In genomic region chr9:93522736-93523135, GRCh38 we compare ENCODE assay signal across 19 cellular contexts.
"Had no signal": no experiment of that assay in that cellular context is flagged by ENCODE, and none has a peak within 500 bp of the region (broad histone marks: within the 10 kb centered on the region; RNA-seq: fewer than 3 reads in every experiment).

No MANE protein-coding gene starts in this region.

- H3K4me3 ChIP-seq: gastrocnemius medialis, heart right ventricle, SJCRH30, skin epidermis had no signal

- H3K27ac Mint-ChIP-seq: T-helper 17 cell had no signal

- H3K27me3 ChIP-seq: gastrocnemius medialis, heart right ventricle, neutrophil, SJCRH30 had no signal

- H3K4me3 Mint-ChIP-seq: endodermal cell, T-helper 17 cell, WTC11 had no signal

- H3K27me3 Mint-ChIP-seq: naive B cell, T-helper 17 cell had no signal

- H3K9me3 ChIP-seq: gastrocnemius medialis, heart right ventricle, neutrophil, SJCRH30 had no signal

- H3K27ac ChIP-seq: neutrophil, SJCRH30, skin epidermis had no signal

- ATAC-seq: gastrocnemius medialis, left colon, T-helper 17 cell, WTC11 had no signal

- DNase-seq: activated CD4-positive, alpha-beta T cell treated with anti-CD3 and anti-CD28 coated beads for 48 hours; activated CD8-positive, alpha-beta memory T cell treated with anti-CD3 and anti-CD28 coated beads for 24 hours; activated T-cell treated with anti-CD3 and anti-CD28 coated beads for 4 hours; aorta; endodermal cell; erythroblast; gastrocnemius medialis; heart right ventricle; left colon; naive B cell; retina; SJCRH30; stimulated activated CD4-positive, alpha-beta T cell treated with anti-CD3 and anti-CD28 coated beads, Interleukin-4, amount 100 ng/mL, for 24 hours; stimulated activated naive CD4-positive, alpha-beta T cell treated with Interleukin-2 at 50 U/mL for 16 hours; substantia nigra; T-helper 17 cell had no signal

- H3K9me3 Mint-ChIP-seq: endodermal cell, naive B cell, WTC11 had no signal

- H3K4me1 ChIP-seq: SJCRH30 had no signal
